3 cellular contexts compared by ENCODE assay signal in the genomic region with DNA sequence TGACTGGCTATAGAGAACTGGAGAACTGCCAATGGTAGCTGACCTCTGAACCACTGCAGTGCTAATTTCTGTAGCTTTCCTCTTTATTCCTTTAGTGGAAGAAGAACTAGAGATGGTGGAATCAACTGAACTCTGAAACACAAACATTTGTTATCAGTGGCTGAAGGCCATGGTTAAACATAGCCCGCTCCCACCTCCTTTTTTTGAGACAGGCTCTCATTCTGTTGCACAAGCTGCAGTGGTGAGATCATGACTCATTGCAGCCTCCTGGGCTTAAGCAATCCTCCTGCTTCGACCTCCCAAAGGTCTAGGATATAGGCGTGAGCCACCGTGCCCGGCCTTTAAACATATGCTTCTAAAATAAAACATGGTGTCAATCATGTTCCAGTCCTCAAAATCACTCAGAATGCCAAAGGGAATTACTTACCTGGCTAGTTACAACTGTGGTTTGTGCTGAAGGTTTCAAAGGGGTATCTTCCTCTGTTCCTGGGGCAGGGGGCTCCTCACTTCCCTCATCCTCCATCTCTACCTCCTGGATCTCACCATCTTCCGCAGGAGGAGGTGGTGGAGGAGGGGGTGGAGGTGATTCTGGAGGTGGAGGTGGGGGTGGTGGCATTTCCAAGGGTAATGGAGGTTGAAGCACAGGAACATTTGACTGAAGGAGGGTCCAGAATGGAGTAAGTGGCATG.
TF ChIP-seq lines count a peak whose summit lies in the region.

No MANE protein-coding gene starts in this region.

TF ChIP-seq in A549, 52 proteins besides CTCF, POLR2A, EP300 and RAD21:
- TF ChIP-seq HOXA7 (CRISPR knock-in tag; IDR thresholded peaks at IDR 0.05) = no peak
- peak; percentile 86 to 87 for TF ChIP-seq CEBPB (IDR thresholded peaks at IDR 0.05)
- TF ChIP-seq, protein P1, sequence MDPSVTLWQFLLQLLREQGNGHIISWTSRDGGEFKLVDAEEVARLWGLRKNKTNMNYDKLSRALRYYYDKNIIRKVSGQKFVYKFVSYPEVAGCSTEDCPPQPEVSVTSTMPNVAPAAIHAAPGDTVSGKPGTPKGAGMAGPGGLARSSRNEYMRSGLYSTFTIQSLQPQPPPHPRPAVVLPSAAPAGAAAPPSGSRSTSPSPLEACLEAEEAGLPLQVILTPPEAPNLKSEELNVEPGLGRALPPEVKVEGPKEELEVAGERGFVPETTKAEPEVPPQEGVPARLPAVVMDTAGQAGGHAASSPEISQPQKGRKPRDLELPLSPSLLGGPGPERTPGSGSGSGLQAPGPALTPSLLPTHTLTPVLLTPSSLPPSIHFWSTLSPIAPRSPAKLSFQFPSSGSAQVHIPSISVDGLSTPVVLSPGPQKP (IDR thresholded peaks at IDR 0.05; ENCODE audit: low read depth, low read length) = no peak
- no peak for TF ChIP-seq KDM1A (IDR thresholded peaks at IDR 0.05; ENCODE audit: low read depth)
- no peak for TF ChIP-seq MYC (IDR thresholded peaks at IDR 0.05; ENCODE audit: borderline replicate concordance, low read length)
- peak; percentile 54 for TF ChIP-seq FOSL2 (IDR thresholded peaks at IDR 0.05)
- TF ChIP-seq FOSL2 (CRISPR knock-in tag; IDR thresholded peaks at IDR 0.05) = peak; percentile 86
- no peak for TF ChIP-seq RCOR1 (IDR thresholded peaks at IDR 0.05; ENCODE audit: low read depth, low read length)
- TF ChIP-seq EHMT2 (IDR thresholded peaks at IDR 0.05; ENCODE audit: low read depth) = no peak
- TF ChIP-seq JUN (IDR thresholded peaks at IDR 0.05) = peak in 1 of 2 experiments; percentile 13; a peak in 1 of 5 replicates
- 0 out of 2 replicates have a peak, but pooled peaks have one; percentile 20 for TF ChIP-seq JUNB (IDR thresholded peaks at IDR 0.05)

TF ChIP-seq in GM12878, 131 proteins besides CTCF, POLR2A, EP300 and RAD21:
- no peak for TF ChIP-seq SREBF2 (IDR thresholded peaks at IDR 0.05; ENCODE audit: low read length)
- TF ChIP-seq, protein P2, sequence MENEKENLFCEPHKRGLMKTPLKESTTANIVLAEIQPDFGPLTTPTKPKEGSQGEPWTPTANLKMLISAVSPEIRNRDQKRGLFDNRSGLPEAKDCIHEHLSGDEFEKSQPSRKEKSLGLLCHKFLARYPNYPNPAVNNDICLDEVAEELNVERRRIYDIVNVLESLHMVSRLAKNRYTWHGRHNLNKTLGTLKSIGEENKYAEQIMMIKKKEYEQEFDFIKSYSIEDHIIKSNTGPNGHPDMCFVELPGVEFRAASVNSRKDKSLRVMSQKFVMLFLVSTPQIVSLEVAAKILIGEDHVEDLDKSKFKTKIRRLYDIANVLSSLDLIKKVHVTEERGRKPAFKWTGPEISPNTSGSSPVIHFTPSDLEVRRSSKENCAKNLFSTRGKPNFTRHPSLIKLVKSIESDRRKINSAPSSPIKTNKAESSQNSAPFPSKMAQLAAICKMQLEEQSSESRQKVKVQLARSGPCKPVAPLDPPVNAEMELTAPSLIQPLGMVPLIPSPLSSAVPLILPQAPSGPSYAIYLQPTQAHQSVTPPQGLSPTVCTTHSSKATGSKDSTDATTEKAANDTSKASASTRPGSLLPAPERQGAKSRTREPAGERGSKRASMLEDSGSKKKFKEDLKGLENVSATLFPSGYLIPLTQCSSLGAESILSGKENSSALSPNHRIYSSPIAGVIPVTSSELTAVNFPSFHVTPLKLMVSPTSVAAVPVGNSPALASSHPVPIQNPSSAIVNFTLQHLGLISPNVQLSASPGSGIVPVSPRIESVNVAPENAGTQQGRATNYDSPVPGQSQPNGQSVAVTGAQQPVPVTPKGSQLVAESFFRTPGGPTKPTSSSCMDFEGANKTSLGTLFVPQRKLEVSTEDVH (IDR thresholded peaks at IDR 0.05; ENCODE audit: low read depth, partially characterized antibody) = no peak
- no peak for TF ChIP-seq RBBP5 (conservative IDR thresholded peaks at IDR 0.05)
- TF ChIP-seq, protein P3, sequence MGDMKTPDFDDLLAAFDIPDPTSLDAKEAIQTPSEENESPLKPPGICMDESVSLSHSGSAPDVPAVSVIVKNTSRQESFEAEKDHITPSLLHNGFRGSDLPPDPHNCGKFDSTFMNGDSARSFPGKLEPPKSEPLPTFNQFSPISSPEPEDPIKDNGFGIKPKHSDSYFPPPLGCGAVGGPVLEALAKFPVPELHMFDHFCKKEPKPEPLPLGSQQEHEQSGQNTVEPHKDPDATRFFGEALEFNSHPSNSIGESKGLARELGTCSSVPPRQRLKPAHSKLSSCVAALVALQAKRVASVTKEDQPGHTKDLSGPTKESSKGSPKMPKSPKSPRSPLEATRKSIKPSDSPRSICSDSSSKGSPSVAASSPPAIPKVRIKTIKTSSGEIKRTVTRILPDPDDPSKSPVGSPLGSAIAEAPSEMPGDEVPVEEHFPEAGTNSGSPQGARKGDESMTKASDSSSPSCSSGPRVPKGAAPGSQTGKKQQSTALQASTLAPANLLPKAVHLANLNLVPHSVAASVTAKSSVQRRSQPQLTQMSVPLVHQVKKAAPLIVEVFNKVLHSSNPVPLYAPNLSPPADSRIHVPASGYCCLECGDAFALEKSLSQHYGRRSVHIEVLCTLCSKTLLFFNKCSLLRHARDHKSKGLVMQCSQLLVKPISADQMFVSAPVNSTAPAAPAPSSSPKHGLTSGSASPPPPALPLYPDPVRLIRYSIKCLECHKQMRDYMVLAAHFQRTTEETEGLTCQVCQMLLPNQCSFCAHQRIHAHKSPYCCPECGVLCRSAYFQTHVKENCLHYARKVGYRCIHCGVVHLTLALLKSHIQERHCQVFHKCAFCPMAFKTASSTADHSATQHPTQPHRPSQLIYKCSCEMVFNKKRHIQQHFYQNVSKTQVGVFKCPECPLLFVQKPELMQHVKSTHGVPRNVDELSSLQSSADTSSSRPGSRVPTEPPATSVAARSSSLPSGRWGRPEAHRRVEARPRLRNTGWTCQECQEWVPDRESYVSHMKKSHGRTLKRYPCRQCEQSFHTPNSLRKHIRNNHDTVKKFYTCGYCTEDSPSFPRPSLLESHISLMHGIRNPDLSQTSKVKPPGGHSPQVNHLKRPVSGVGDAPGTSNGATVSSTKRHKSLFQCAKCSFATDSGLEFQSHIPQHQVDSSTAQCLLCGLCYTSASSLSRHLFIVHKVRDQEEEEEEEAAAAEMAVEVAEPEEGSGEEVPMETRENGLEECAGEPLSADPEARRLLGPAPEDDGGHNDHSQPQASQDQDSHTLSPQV (IDR thresholded peaks at IDR 0.05) = no peak
- TF ChIP-seq, protein P4, sequence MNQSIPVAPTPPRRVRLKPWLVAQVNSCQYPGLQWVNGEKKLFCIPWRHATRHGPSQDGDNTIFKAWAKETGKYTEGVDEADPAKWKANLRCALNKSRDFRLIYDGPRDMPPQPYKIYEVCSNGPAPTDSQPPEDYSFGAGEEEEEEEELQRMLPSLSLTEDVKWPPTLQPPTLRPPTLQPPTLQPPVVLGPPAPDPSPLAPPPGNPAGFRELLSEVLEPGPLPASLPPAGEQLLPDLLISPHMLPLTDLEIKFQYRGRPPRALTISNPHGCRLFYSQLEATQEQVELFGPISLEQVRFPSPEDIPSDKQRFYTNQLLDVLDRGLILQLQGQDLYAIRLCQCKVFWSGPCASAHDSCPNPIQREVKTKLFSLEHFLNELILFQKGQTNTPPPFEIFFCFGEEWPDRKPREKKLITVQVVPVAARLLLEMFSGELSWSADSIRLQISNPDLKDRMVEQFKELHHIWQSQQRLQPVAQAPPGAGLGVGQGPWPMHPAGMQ (IDR thresholded peaks at IDR 0.05; ENCODE audit: borderline replicate concordance) = no peak
- TF ChIP-seq SUPT20H (IDR thresholded peaks at IDR 0.05; ENCODE audit: borderline replicate concordance, control insufficient read depth, low read depth, low read length) = no peak
- no peak for TF ChIP-seq EED (IDR thresholded peaks at IDR 0.05; ENCODE audit: low read depth)
- TF ChIP-seq FOXM1 (IDR thresholded peaks at IDR 0.05; ENCODE audit: low read depth, low read length) = no peak
- no peak for TF ChIP-seq SIN3A (IDR thresholded peaks at IDR 0.05; ENCODE audit: low read depth, low read length)
- TF ChIP-seq HCFC1 (IDR thresholded peaks at IDR 0.05; ENCODE audit: low read length) = no peak
- no peak for TF ChIP-seq NFYA (IDR thresholded peaks at IDR 0.05; ENCODE audit: borderline replicate concordance, low read depth, low read length)
- TF ChIP-seq JUNB (IDR thresholded peaks at IDR 0.05) = no peak
- no peak for TF ChIP-seq NFXL1 (IDR thresholded peaks at IDR 0.05; ENCODE audit: borderline replicate concordance)
- TF ChIP-seq, protein P5, sequence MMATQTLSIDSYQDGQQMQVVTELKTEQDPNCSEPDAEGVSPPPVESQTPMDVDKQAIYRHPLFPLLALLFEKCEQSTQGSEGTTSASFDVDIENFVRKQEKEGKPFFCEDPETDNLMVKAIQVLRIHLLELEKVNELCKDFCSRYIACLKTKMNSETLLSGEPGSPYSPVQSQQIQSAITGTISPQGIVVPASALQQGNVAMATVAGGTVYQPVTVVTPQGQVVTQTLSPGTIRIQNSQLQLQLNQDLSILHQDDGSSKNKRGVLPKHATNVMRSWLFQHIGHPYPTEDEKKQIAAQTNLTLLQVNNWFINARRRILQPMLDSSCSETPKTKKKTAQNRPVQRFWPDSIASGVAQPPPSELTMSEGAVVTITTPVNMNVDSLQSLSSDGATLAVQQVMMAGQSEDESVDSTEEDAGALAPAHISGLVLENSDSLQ (IDR thresholded peaks at IDR 0.05) = no peak
TF ChIP-seq in GM12878: peak in this region for 0.

TF ChIP-seq in liver, 16 proteins besides CTCF, POLR2A, EP300 and RAD21:
- peak; percentile 58 for TF ChIP-seq HNF4G (IDR thresholded peaks at IDR 0.05)
- peak; percentile 90 to 92 for TF ChIP-seq RXRA (IDR thresholded peaks at IDR 0.05)
- peak; percentile 90 for TF ChIP-seq NR2F2 (IDR thresholded peaks at IDR 0.05)
- TF ChIP-seq, protein P6, sequence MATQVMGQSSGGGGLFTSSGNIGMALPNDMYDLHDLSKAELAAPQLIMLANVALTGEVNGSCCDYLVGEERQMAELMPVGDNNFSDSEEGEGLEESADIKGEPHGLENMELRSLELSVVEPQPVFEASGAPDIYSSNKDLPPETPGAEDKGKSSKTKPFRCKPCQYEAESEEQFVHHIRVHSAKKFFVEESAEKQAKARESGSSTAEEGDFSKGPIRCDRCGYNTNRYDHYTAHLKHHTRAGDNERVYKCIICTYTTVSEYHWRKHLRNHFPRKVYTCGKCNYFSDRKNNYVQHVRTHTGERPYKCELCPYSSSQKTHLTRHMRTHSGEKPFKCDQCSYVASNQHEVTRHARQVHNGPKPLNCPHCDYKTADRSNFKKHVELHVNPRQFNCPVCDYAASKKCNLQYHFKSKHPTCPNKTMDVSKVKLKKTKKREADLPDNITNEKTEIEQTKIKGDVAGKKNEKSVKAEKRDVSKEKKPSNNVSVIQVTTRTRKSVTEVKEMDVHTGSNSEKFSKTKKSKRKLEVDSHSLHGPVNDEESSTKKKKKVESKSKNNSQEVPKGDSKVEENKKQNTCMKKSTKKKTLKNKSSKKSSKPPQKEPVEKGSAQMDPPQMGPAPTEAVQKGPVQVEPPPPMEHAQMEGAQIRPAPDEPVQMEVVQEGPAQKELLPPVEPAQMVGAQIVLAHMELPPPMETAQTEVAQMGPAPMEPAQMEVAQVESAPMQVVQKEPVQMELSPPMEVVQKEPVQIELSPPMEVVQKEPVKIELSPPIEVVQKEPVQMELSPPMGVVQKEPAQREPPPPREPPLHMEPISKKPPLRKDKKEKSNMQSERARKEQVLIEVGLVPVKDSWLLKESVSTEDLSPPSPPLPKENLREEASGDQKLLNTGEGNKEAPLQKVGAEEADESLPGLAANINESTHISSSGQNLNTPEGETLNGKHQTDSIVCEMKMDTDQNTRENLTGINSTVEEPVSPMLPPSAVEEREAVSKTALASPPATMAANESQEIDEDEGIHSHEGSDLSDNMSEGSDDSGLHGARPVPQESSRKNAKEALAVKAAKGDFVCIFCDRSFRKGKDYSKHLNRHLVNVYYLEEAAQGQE (IDR thresholded peaks at IDR 0.05) = peak; percentile 78
- TF ChIP-seq, protein P7, sequence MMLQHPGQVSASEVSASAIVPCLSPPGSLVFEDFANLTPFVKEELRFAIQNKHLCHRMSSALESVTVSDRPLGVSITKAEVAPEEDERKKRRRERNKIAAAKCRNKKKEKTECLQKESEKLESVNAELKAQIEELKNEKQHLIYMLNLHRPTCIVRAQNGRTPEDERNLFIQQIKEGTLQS (IDR thresholded peaks at IDR 0.05) = peak; percentile 98
- TF ChIP-seq EGR1 (IDR thresholded peaks at IDR 0.05; ENCODE audit: low read depth in 2 of 2) = peak in 1 of 2 donors; percentile 61
- peak; percentile 84 to 93 for TF ChIP-seq HNF4A (conservative IDR thresholded peaks at IDR 0.05)
- no peak for TF ChIP-seq TAF1 (conservative IDR thresholded peaks at IDR 0.05)
- peak; percentile 70 for TF ChIP-seq FOXA1 (IDR thresholded peaks at IDR 0.05)
- peak; percentile 92 for TF ChIP-seq SP1 (IDR thresholded peaks at IDR 0.05)
- TF ChIP-seq, protein P8, sequence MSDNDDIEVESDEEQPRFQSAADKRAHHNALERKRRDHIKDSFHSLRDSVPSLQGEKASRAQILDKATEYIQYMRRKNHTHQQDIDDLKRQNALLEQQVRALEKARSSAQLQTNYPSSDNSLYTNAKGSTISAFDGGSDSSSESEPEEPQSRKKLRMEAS (IDR thresholded peaks at IDR 0.05) = peak; percentile 70
- TF ChIP-seq YY1 (IDR thresholded peaks at IDR 0.05) = peak; percentile 95
- peak; percentile 68 for TF ChIP-seq FOXA2 (IDR thresholded peaks at IDR 0.05)
- TF ChIP-seq GABPA (IDR thresholded peaks at IDR 0.05 in 1 of 2, conservative IDR thresholded peaks at IDR 0.05 in 1 of 2) = peak in 1 of 2 donors; percentile 35
- TF ChIP-seq, protein P9, sequence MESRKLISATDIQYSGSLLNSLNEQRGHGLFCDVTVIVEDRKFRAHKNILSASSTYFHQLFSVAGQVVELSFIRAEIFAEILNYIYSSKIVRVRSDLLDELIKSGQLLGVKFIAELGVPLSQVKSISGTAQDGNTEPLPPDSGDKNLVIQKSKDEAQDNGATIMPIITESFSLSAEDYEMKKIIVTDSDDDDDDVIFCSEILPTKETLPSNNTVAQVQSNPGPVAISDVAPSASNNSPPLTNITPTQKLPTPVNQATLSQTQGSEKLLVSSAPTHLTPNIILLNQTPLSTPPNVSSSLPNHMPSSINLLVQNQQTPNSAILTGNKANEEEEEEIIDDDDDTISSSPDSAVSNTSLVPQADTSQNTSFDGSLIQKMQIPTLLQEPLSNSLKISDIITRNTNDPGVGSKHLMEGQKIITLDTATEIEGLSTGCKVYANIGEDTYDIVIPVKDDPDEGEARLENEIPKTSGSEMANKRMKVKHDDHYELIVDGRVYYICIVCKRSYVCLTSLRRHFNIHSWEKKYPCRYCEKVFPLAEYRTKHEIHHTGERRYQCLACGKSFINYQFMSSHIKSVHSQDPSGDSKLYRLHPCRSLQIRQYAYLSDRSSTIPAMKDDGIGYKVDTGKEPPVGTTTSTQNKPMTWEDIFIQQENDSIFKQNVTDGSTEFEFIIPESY (IDR thresholded peaks at IDR 0.05) = peak; percentile 85
- TF ChIP-seq JUND (IDR thresholded peaks at IDR 0.05) = peak; percentile 99 to 100
